39 cellular contexts compared by ENCODE assay signal in genomic region chr9:82563841-82564240, GRCh38.
"Had no signal": no experiment of that assay in that cellular context is flagged by ENCODE, and none has a peak within 500 bp of the region (broad histone marks: within the 10 kb centered on the region; RNA-seq: fewer than 3 reads in every experiment).

No MANE protein-coding gene starts in this region.

- H3K4me1 ChIP-seq: ascending aorta, breast epithelium had no signal

- H3K36me3 Mint-ChIP-seq: activated naive CD4-positive, alpha-beta T cell treated with anti-CD3 and anti-CD28 coated beads, Interleukin-2, amount 10 ng/mL, durations not matched to agents 7 days and 5 days; activated naive CD4-positive, alpha-beta T cell treated with anti-CD3 and anti-CD28 coated beads, Interleukin-2, amount 50 U/mL, for 24 hours; activated naive CD4-positive, alpha-beta T cell treated with anti-CD3 and anti-CD28 coated beads, Interleukin-2, amount 50 U/mL, for 72 hours; activated naive CD8-positive, alpha-beta T cell; activated naive CD8-positive, alpha-beta T cell treated with anti-CD3 and anti-CD28 coated beads for 36 hours; activated naive CD8-positive, alpha-beta T cell treated with anti-CD3 and anti-CD28 coated beads, Interleukin-2, amount 10 ng/mL, durations not matched to agents 7 days and 5 days; brain had no signal

- H3K27ac Mint-ChIP-seq: activated naive CD4-positive, alpha-beta T cell treated with anti-CD3 and anti-CD28 coated beads for 36 hours; activated naive CD4-positive, alpha-beta T cell treated with anti-CD3 and anti-CD28 coated beads, Interleukin-2, amount 10 ng/mL, durations not matched to agents 7 days and 5 days; activated naive CD4-positive, alpha-beta T cell treated with anti-CD3 and anti-CD28 coated beads, Interleukin-2, amount 50 U/mL, for 24 hours; activated naive CD4-positive, alpha-beta T cell treated with anti-CD3 and anti-CD28 coated beads, Interleukin-2, amount 50 U/mL, for 72 hours; activated naive CD8-positive, alpha-beta T cell; activated naive CD8-positive, alpha-beta T cell treated with anti-CD3 and anti-CD28 coated beads for 36 hours; activated naive CD8-positive, alpha-beta T cell treated with anti-CD3 and anti-CD28 coated beads, Interleukin-2, amount 10 ng/mL, durations not matched to agents 7 days and 5 days; activated naive CD8-positive, alpha-beta T cell treated with anti-CD3 and anti-CD28 coated beads, Interleukin-2, amount 50 U/mL, for 24 hours; activated T-cell treated with anti-CD3 and anti-CD28 coated beads, Interleukin-2, amount 50 U/mL, for 24 hours; activated T-cell treated with anti-CD3 and anti-CD28 coated beads, Interleukin-2, amount 50 U/mL, for 72 hours; activated T-helper 1 cell treated with anti-CD3 and anti-CD28 coated beads, Interleukin-12 subunit alpha, Interleukin-12 subunit beta, Interleukin-2, Interleukin-4 antibody, amounts not matched to agents 30 ng/mL and 10 ng/mL and 1 ng/mL, durations not matched to agents 14 hours and 24 hours and 36 hours; activated T-helper 17 cell treated with anti-CD3 and anti-CD28 coated beads, Interleukin-2, amount 50 U/mL, for 72 hours; activated T-helper 2 cell treated with anti-CD3 and anti-CD28 coated beads, Interferon-gamma antibody, Interleukin-2, Interleukin-4, amounts not matched to agents 10 μg/mL and 5 μg/mL and 100 μg/mL, durations not matched to agents 14 hours and 24 hours and 36 hours; brain had no signal

- H3K27me3 ChIP-seq: adrenal gland, ascending aorta, body of pancreas, brain microvascular endothelial cell, breast epithelium, cardiac muscle cell had no signal

- H3K9me3 ChIP-seq: adrenal gland, ascending aorta, body of pancreas, breast epithelium had no signal

- DNase-seq: activated effector memory CD4-positive, alpha-beta T cell treated with anti-CD3 and anti-CD28 coated beads, Interleukin-2, amount 50 U/mL, for 16 hours; activated effector memory CD4-positive, alpha-beta T cell treated with Interleukin-2 at 50 U/mL for 16 hours; activated gamma-delta T cell; activated gamma-delta T cell treated with Interleukin-2 at 50 U/mL for 16 hours; activated naive CD4-positive, alpha-beta T cell; activated naive CD4-positive, alpha-beta T cell treated with anti-CD3 and anti-CD28 coated beads for 36 hours; activated naive CD4-positive, alpha-beta T cell treated with anti-CD3 and anti-CD28 coated beads, Interleukin-2, amount 10 ng/mL, durations not matched to agents 7 days and 5 days; activated naive CD4-positive, alpha-beta T cell treated with anti-CD3 and anti-CD28 coated beads, Interleukin-2, amount 50 U/mL, for 16 hours; activated naive CD4-positive, alpha-beta T cell treated with Interleukin-2 at 50 U/mL for 16 hours; activated naive CD8-positive, alpha-beta T cell treated with anti-CD3 and anti-CD28 coated beads for 36 hours; activated naive CD8-positive, alpha-beta T cell treated with anti-CD3 and anti-CD28 coated beads, Interleukin-2, amount 10 ng/mL, durations not matched to agents 7 days and 5 days; activated naive CD8-positive, alpha-beta T cell treated with anti-CD3 and anti-CD28 coated beads, Interleukin-2, amount 50 U/mL, for 24 hours; activated T-cell treated with anti-CD3 and anti-CD28 coated beads, Interleukin-2, amount 50 U/mL, for 1 hour; activated T-cell treated with anti-CD3 and anti-CD28 coated beads, Interleukin-2, amount 50 U/mL, for 24 hours; activated T-cell treated with anti-CD3 and anti-CD28 coated beads, Interleukin-2, amount 50 U/mL, for 4 hours; activated T-cell treated with anti-CD3 and anti-CD28 coated beads, Interleukin-2, amount 50 U/mL, for 48 hours; activated T-cell treated with anti-CD3 and anti-CD28 coated beads, Interleukin-2, amount 50 U/mL, for 72 hours; adrenal gland; amniotic stem cell; amygdala; anterior cingulate cortex; aorta; body of pancreas; brain microvascular endothelial cell; caudate nucleus; central memory CD4-positive, alpha-beta T cell; cerebellar nuclear complex had no signal

- H3K4me3 Mint-ChIP-seq: activated naive CD4-positive, alpha-beta T cell treated with anti-CD3 and anti-CD28 coated beads for 36 hours; activated naive CD4-positive, alpha-beta T cell treated with anti-CD3 and anti-CD28 coated beads, Interleukin-2, amount 10 ng/mL, durations not matched to agents 7 days and 5 days; activated naive CD4-positive, alpha-beta T cell treated with anti-CD3 and anti-CD28 coated beads, Interleukin-2, amount 50 U/mL, for 24 hours; activated naive CD8-positive, alpha-beta T cell; activated naive CD8-positive, alpha-beta T cell treated with anti-CD3 and anti-CD28 coated beads for 36 hours; activated naive CD8-positive, alpha-beta T cell treated with anti-CD3 and anti-CD28 coated beads, Interleukin-2, amount 10 ng/mL, durations not matched to agents 7 days and 5 days; activated naive CD8-positive, alpha-beta T cell treated with anti-CD3 and anti-CD28 coated beads, Interleukin-2, amount 50 U/mL, for 24 hours; activated T-cell treated with anti-CD3 and anti-CD28 coated beads, Interleukin-2, amount 50 U/mL, for 24 hours; activated T-cell treated with anti-CD3 and anti-CD28 coated beads, Interleukin-2, amount 50 U/mL, for 4 hours; activated T-cell treated with anti-CD3 and anti-CD28 coated beads, Interleukin-2, amount 50 U/mL, for 72 hours; activated T-helper 1 cell treated with anti-CD3 and anti-CD28 coated beads, Interleukin-12 subunit alpha, Interleukin-12 subunit beta, Interleukin-2, Interleukin-4 antibody, amounts not matched to agents 30 ng/mL and 10 ng/mL and 1 ng/mL, durations not matched to agents 14 hours and 24 hours and 36 hours; activated T-helper 17 cell treated with anti-CD3 and anti-CD28 coated beads, Interleukin-2, amount 50 U/mL, for 72 hours; brain; central memory CD8-positive, alpha-beta T cell had no signal

- H3K27me3 Mint-ChIP-seq: activated naive CD4-positive, alpha-beta T cell treated with anti-CD3 and anti-CD28 coated beads, Interleukin-2, amount 10 ng/mL, durations not matched to agents 7 days and 5 days; activated naive CD4-positive, alpha-beta T cell treated with anti-CD3 and anti-CD28 coated beads, Interleukin-2, amount 50 U/mL, for 24 hours; activated naive CD8-positive, alpha-beta T cell; activated naive CD8-positive, alpha-beta T cell treated with anti-CD3 and anti-CD28 coated beads for 36 hours; activated naive CD8-positive, alpha-beta T cell treated with anti-CD3 and anti-CD28 coated beads, Interleukin-2, amount 10 ng/mL, durations not matched to agents 7 days and 5 days; activated naive CD8-positive, alpha-beta T cell treated with anti-CD3 and anti-CD28 coated beads, Interleukin-2, amount 50 U/mL, for 24 hours; activated T-cell treated with anti-CD3 and anti-CD28 coated beads, Interleukin-2, amount 50 U/mL, for 24 hours; activated T-helper 17 cell treated with anti-CD3 and anti-CD28 coated beads, Interleukin-2, amount 50 U/mL, for 72 hours; central memory CD8-positive, alpha-beta T cell had no signal

- ATAC-seq: activated naive CD4-positive, alpha-beta T cell treated with anti-CD3 and anti-CD28 coated beads, Interleukin-2, amount 50 U/mL, for 72 hours; activated naive CD8-positive, alpha-beta T cell treated with anti-CD3 and anti-CD28 coated beads, Interleukin-2, amount 50 U/mL, for 24 hours; activated T-cell treated with anti-CD3 and anti-CD28 coated beads, Interleukin-2, amount 50 U/mL, for 4 hours; activated T-cell treated with anti-CD3 and anti-CD28 coated beads, Interleukin-2, amount 50 U/mL, for 72 hours; activated T-helper 17 cell treated with anti-CD3 and anti-CD28 coated beads, Interleukin-2, amount 50 U/mL, for 72 hours; body of pancreas had no signal

- H3K9me3 Mint-ChIP-seq: activated naive CD4-positive, alpha-beta T cell treated with anti-CD3 and anti-CD28 coated beads, Interleukin-2, amount 10 ng/mL, durations not matched to agents 7 days and 5 days; activated naive CD4-positive, alpha-beta T cell treated with anti-CD3 and anti-CD28 coated beads, Interleukin-2, amount 50 U/mL, for 24 hours; activated naive CD8-positive, alpha-beta T cell treated with anti-CD3 and anti-CD28 coated beads for 36 hours; activated naive CD8-positive, alpha-beta T cell treated with anti-CD3 and anti-CD28 coated beads, Interleukin-2, amount 50 U/mL, for 24 hours; activated T-cell treated with anti-CD3 and anti-CD28 coated beads, Interleukin-2, amount 50 U/mL, for 4 hours; activated T-cell treated with anti-CD3 and anti-CD28 coated beads, Interleukin-2, amount 50 U/mL, for 72 hours; activated T-helper 1 cell treated with anti-CD3 and anti-CD28 coated beads, Interleukin-12 subunit alpha, Interleukin-12 subunit beta, Interleukin-2, Interleukin-4 antibody, amounts not matched to agents 30 ng/mL and 10 ng/mL and 1 ng/mL, durations not matched to agents 14 hours and 24 hours and 36 hours; activated T-helper 17 cell treated with anti-CD3 and anti-CD28 coated beads, Interleukin-2, amount 50 U/mL, for 72 hours; activated T-helper 2 cell treated with anti-CD3 and anti-CD28 coated beads, Interferon-gamma antibody, Interleukin-2, Interleukin-4, amounts not matched to agents 10 μg/mL and 5 μg/mL and 100 μg/mL, durations not matched to agents 14 hours and 24 hours and 36 hours had no signal

- H3K27ac ChIP-seq: adrenal gland, ascending aorta, body of pancreas, brain microvascular endothelial cell, breast epithelium, cardiac muscle cell had no signal

- H3K4me3 ChIP-seq: adrenal gland, ascending aorta, body of pancreas, breast epithelium, cardiac muscle cell had no signal

- H3K36me3 ChIP-seq: adrenal gland, ascending aorta, brain microvascular endothelial cell, breast epithelium, cardiac muscle cell had no signal

- H3K4me1 Mint-ChIP-seq: activated naive CD4-positive, alpha-beta T cell treated with anti-CD3 and anti-CD28 coated beads, Interleukin-2, amount 10 ng/mL, durations not matched to agents 7 days and 5 days; activated naive CD4-positive, alpha-beta T cell treated with anti-CD3 and anti-CD28 coated beads, Interleukin-2, amount 50 U/mL, for 24 hours; activated naive CD8-positive, alpha-beta T cell treated with anti-CD3 and anti-CD28 coated beads for 36 hours; activated naive CD8-positive, alpha-beta T cell treated with anti-CD3 and anti-CD28 coated beads, Interleukin-2, amount 10 ng/mL, durations not matched to agents 7 days and 5 days; activated naive CD8-positive, alpha-beta T cell treated with anti-CD3 and anti-CD28 coated beads, Interleukin-2, amount 50 U/mL, for 24 hours; activated T-helper 17 cell treated with anti-CD3 and anti-CD28 coated beads, Interleukin-2, amount 50 U/mL, for 72 hours; central memory CD8-positive, alpha-beta T cell had no signal

- FAIRE-seq: astrocyte had no signal
